Comparison of ENCODE assay signal across 8 cellular contexts in the genomic region with DNA sequence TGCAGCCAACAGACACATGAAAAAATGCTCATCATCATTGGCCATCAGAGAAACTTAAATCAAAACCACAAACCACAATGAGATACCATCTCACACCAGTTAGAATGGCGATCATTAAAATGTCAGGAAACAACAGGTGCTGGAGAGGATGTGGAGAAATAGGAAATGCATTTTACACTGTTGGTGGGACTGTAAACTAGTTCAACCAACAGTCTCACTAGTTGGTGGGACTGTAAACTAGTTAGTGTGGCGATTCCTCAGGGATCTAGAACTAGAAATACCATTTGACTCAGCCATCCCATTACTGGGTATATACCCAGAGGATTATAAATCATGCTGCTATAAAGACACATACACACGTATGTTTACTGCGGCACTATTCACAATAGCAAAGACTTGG.
DNase-seq lines count a peak whose midpoint lies in the region; TF ChIP-seq lines count a peak whose summit lies in the region.
"Not testable (repeated sequence)": the region's sequence is repeated elsewhere in the genome, so short reads cannot be mapped to it uniquely, and the experiment has no call there.

No MANE protein-coding gene starts in this region.

- H3K27me3 ChIP-seq in A673 (replicated peaks; ENCODE audit: insufficient read depth, low read depth, low read length, poor library complexity): not testable (repeated sequence)

- H3K36me3 ChIP-seq in A673 (ENCODE audit: insufficient read depth, low read length, poor library complexity, severe bottlenecking): not testable (repeated sequence)

- H3K27ac ChIP-seq in A673 (ENCODE audit: low read depth, low read length, poor library complexity, severe bottlenecking): not testable (repeated sequence)

- not testable (repeated sequence) for H3K9me3 ChIP-seq in A673 (ENCODE audit: low read depth, low read length, poor library complexity, severe bottlenecking)

- DNase-seq in A673 (ENCODE audit: low spot score) (peak; percentile 96), EH (ENCODE audit: low read depth) (peak; percentile 37), LHCN-M2 (ENCODE audit: low read depth) (peak; percentile 35), NCI-H146 (lab: John Stamatoyannopoulos, UW) (peak; percentile 76), NCI-H226 (peak; percentile 85), SK-MEL-5 (ENCODE audit: low read depth, low spot score) (peak; percentile 10), fibroblast of gingiva (ENCODE audit: low read depth) (peak; percentile 34), middle frontal gyrus (ENCODE audit: extremely low spot score, low spot score) (peak; percentile 100)

- not testable (repeated sequence) for H3K4me3 ChIP-seq in A673 (ENCODE audit: low read depth, low read length, poor library complexity, severe bottlenecking)

- intact Hi-C loops in A673 (cut with micrococcal nuclease; ENCODE audit: unreplicated experiment): not testable (repeated sequence)

- BruUV-seq in A673 (replicated peaks; lab: Mats Ljungman, UMichigan): not testable (repeated sequence)

- POLR2A ChIA-PET in A673 (lab: Charles Lee; ENCODE audit: low non-redundant PET): not testable (repeated sequence)

- in situ Hi-C loops in SK-MEL-5 (cut with HindIII; ENCODE audit: low pct_unique_long_range_greater_than_20kb, low sequenced_read_pairs): not testable (repeated sequence)

- TF ChIP-seq CTCF in A673 (conservative IDR thresholded peaks at IDR 0.05; ENCODE audit: low read depth, low read length): not testable (repeated sequence)

- not testable (repeated sequence) for H3K4me1 ChIP-seq in A673 (ENCODE audit: insufficient read depth, low read length, poor library complexity, severe bottlenecking)

- CTCF ChIA-PET in A673 (lab: Charles Lee): not testable (repeated sequence)

Comparison
In these comparisons a context has a peak if more than half of its experiments do, and no peak if none do; other contexts are left out.
1. DNase-seq: peak in every context shown above with its lines; median percentile 100 in middle frontal gyrus; 96 in A673; 85 in NCI-H226; 76 in NCI-H146; 37 in EH; 35 in LHCN-M2; 34 in fibroblast of gingiva; 10 in SK-MEL-5.